In genomic region chr3:177379045-177379444, GRCh38 we compare ENCODE assay signal across 1 cellular context.
TF ChIP-seq lines count a peak whose summit lies in the region.

No MANE protein-coding gene starts in this region.

TF ChIP-seq in Ishikawa, 13 proteins besides CTCF, POLR2A, EP300 and RAD21 (continued from another document):
- no peak for TF ChIP-seq TEAD4 (IDR thresholded peaks at IDR 0.05)
